In the genomic region with DNA sequence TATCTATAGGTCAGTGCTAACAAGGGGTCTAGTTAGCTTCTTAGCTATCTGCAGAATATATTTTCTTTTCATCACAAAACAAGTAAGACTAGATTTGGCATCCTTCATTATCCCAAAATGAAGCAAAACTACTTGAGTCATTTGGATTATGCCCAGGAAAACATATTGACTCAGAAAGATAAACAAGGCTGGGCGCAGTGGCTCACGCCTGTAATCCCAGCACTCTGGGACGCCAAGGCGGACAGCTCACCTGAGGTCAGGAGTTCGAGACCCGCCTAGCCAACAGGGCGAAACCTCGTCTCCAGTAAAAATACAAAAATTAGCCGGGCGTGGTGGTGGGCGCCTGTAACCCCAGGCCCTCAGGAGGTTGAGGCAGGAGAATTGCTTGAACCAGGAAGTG, we compare ENCODE assay signal across 2 cellular contexts.
TF ChIP-seq lines count a peak whose summit lies in the region.

No MANE protein-coding gene starts in this region.

TF ChIP-seq in GM12891, 5 proteins besides CTCF, POLR2A, EP300 and RAD21:
- TF ChIP-seq POLR2AphosphoS5 (IDR thresholded peaks at IDR 0.05; ENCODE audit: low read depth, low read length) (no peak), POU2F2 (IDR thresholded peaks at IDR 0.05; ENCODE audit: low read depth, low read length) (no peak), SPI1 (IDR thresholded peaks at IDR 0.05; ENCODE audit: low read depth, low read length) (no peak), PAX5 (IDR thresholded peaks at IDR 0.05; ENCODE audit: insufficient read depth, low read length, severe bottlenecking) (no peak), TAF1 (IDR thresholded peaks at IDR 0.05; ENCODE audit: low read depth, low read length) (no peak)

TF ChIP-seq in endothelial cell of umbilical vein, 7 proteins besides CTCF, POLR2A, EP300 and RAD21 (continued from another document):
- TF ChIP-seq EZH2 (IDR thresholded peaks at IDR 0.05; ENCODE audit: borderline replicate concordance, low read depth, low read length, severe bottlenecking) (no peak), MYC (IDR thresholded peaks at IDR 0.05; ENCODE audit: low read depth, low read length) (no peak), POLR2AphosphoS5 (IDR thresholded peaks at IDR 0.05; ENCODE audit: insufficient read depth, low read depth, low read length) (peak; percentile 23), FOS (IDR thresholded peaks at IDR 0.05; ENCODE audit: borderline replicate concordance, insufficient read depth, low read length) (peak; percentile 60), JUN (IDR thresholded peaks at IDR 0.05; ENCODE audit: borderline replicate concordance, insufficient read depth, insufficient read length, low read depth) (no peak)
- TF ChIP-seq, protein P1, sequence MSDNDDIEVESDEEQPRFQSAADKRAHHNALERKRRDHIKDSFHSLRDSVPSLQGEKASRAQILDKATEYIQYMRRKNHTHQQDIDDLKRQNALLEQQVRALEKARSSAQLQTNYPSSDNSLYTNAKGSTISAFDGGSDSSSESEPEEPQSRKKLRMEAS (IDR thresholded peaks at IDR 0.05; ENCODE audit: insufficient read depth, insufficient read length) = no peak
